In the genomic region with DNA sequence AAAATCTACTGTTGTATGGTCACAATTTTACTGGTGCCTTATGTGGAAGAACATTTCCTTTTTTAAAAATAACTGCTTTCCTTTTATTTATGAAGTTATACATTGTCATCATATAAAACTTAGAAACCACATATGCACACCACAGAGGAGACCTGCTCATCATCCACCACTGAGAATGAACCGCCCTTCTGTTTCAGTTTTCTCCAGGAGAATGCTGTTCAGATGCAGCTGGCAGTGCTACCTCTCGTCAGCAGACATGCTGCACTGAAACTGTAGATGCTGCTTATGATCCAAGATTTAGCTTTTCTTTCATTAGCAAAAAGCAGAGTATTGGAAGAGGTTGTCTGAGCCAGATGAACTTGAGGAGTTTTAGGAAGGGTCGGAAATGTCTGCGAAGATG, we compare ENCODE assay signal across 31 cellular contexts.
"Had no signal": no experiment of that assay in that cellular context is flagged by ENCODE, and none has a peak within 500 bp of the region (broad histone marks: within the 10 kb centered on the region; RNA-seq: fewer than 3 reads in every experiment).

No MANE protein-coding gene starts in this region.

- H3K9me3 Mint-ChIP-seq: activated B cell treated with CpG ODN at 0.5 μM for 24 hours; activated CD4-positive, alpha-beta memory T cell treated with anti-CD3 and anti-CD28 coated beads, Interleukin-2, amount 10 ng/mL, durations not matched to agents 7 days and 5 days; activated naive CD4-positive, alpha-beta T cell treated with anti-CD3 and anti-CD28 coated beads for 36 hours; activated T-helper 17 cell treated with anti-CD3 and anti-CD28 coated beads, Interleukin-2, amount 50 U/mL, for 72 hours had no signal

- H3K9me3 ChIP-seq: colonic mucosa, MG63, Peyer's patch, SJSA1 had no signal

- H3K27me3 ChIP-seq: colonic mucosa, MG63, Peyer's patch, SJSA1 had no signal

- H3K27ac Mint-ChIP-seq: activated B cell treated with CpG ODN at 0.5 μM for 24 hours; activated naive CD4-positive, alpha-beta T cell treated with anti-CD3 and anti-CD28 coated beads for 36 hours; activated naive CD8-positive, alpha-beta T cell had no signal

- H3K4me1 ChIP-seq: colonic mucosa, SJSA1 had no signal

- ATAC-seq: activated T-helper 17 cell treated with anti-CD3 and anti-CD28 coated beads, Interleukin-2, amount 50 U/mL, for 72 hours; SK-N-SH treated with all-trans-retinoic acid at 6 μM for 48 hours had no signal

- H3K4me3 Mint-ChIP-seq: activated B cell treated with CpG ODN at 0.5 μM for 24 hours; activated CD4-positive, alpha-beta memory T cell treated with anti-CD3 and anti-CD28 coated beads, Interleukin-2, amount 10 ng/mL, durations not matched to agents 7 days and 5 days; activated naive CD4-positive, alpha-beta T cell treated with anti-CD3 and anti-CD28 coated beads for 36 hours; activated naive CD8-positive, alpha-beta T cell had no signal

- H3K4me3 ChIP-seq: colonic mucosa, MG63, Peyer's patch, SJSA1 had no signal

- H3K36me3 ChIP-seq: colonic mucosa, SJSA1 had no signal

- H3K4me1 Mint-ChIP-seq: activated B cell treated with CpG ODN at 0.5 μM for 24 hours had no signal

- DNase-seq: activated B cell treated with CpG ODN at 0.5 μM for 24 hours; activated CD4-positive, alpha-beta memory T cell treated with anti-CD3 and anti-CD28 coated beads, Interleukin-2, amount 10 ng/mL, durations not matched to agents 7 days and 5 days; activated CD4-positive, alpha-beta T cell treated with anti-CD3 and anti-CD28 coated beads for 1 hour; activated CD4-positive, alpha-beta T cell treated with anti-CD3 and anti-CD28 coated beads, Interleukin-2, amount 50 U/mL, for 1 hour; activated gamma-delta T cell; activated naive CD4-positive, alpha-beta T cell treated with anti-CD3 and anti-CD28 coated beads for 36 hours; activated T-cell treated with anti-CD3 and anti-CD28 coated beads for 4 hours; activated T-cell treated with anti-CD3 and anti-CD28 coated beads, Interleukin-2, amount 50 U/mL, for 48 hours; amygdala; cerebellar nuclear complex; colonic mucosa; MG63; NCI-H1105; NCI-H1436; NCI-H1694 treated with DMSO at 0.1 percent for 48 hours; NCI-H2029 treated with DMSO at 0.1 percent for 48 hours; NCI-H345; NCI-H510A; NCI-H526 treated with DMSO at 0.1 percent for 48 hours; NCI-H82; NK-92 treated with Interleukin-12 subunit alpha and Interleukin-12 subunit beta, amount 100 ng/mL, for 24 hours; Peyer's patch; Right ventricle myocardium superior; SW 1271; T-helper 9 cell had no signal

- H3K27ac ChIP-seq: colonic mucosa, RWPE1, SJSA1 had no signal

- FAIRE-seq: astrocyte had no signal

- H3K27me3 Mint-ChIP-seq: activated B cell treated with CpG ODN at 0.5 μM for 24 hours; activated CD4-positive, alpha-beta memory T cell treated with anti-CD3 and anti-CD28 coated beads, Interleukin-2, amount 10 ng/mL, durations not matched to agents 7 days and 5 days; activated naive CD8-positive, alpha-beta T cell; activated T-helper 17 cell treated with anti-CD3 and anti-CD28 coated beads, Interleukin-2, amount 50 U/mL, for 72 hours had no signal
